Comparison of ENCODE assay signal across 19 cellular contexts in genomic region chr9:86705474-86705873, GRCh38.
"Had no signal": no experiment of that assay in that cellular context is flagged by ENCODE, and none has a peak within 500 bp of the region (broad histone marks: within the 10 kb centered on the region; RNA-seq: fewer than 3 reads in every experiment).

No MANE protein-coding gene starts in this region.

- H3K27ac Mint-ChIP-seq: activated naive CD4-positive, alpha-beta T cell treated with anti-CD3 and anti-CD28 coated beads for 36 hours; activated naive CD8-positive, alpha-beta T cell treated with anti-CD3 and anti-CD28 coated beads, Interleukin-2, amount 50 U/mL, for 24 hours; activated T-helper 17 cell treated with anti-CD3 and anti-CD28 coated beads, Interleukin-2, amount 50 U/mL, for 72 hours; memory B cell; naive thymus-derived CD4-positive, alpha-beta T cell; stimulated activated naive B cell treated with anti-CD40 and anti-IgM and Interleukin-4, amounts not matched to agents 10 μg/mL and 1 μg/mL and 100 μg/mL, for 72 hours had no signal

- H3K27me3 ChIP-seq: hepatocyte, left lung, neutrophil, tibial artery had no signal

- DNase-seq: activated CD4-positive, alpha-beta T cell treated with anti-CD3 and anti-CD28 coated beads, Interleukin-2, amount 50 U/mL, for 4 hours; activated CD4-positive, CD25-positive, alpha-beta regulatory T cell treated with anti-CD3 and anti-CD28 coated beads, Interleukin-2, amount 50 U/mL, for 72 hours; activated naive CD4-positive, alpha-beta T cell treated with anti-CD3 and anti-CD28 coated beads for 36 hours; activated naive CD8-positive, alpha-beta T cell treated with anti-CD3 and anti-CD28 coated beads, Interleukin-2, amount 50 U/mL, for 24 hours; activated T-cell treated with anti-CD3 and anti-CD28 coated beads for 4 hours; caudate nucleus; cortex of kidney; effector memory CD4-positive, alpha-beta T cell; kidney; left lung; mucosa of descending colon; naive thymus-derived CD4-positive, alpha-beta T cell; stimulated activated CD4-positive, alpha-beta T cell treated with anti-CD3 and anti-CD28 coated beads, Interleukin-4, amount 100 ng/mL, for 1 hour; stimulated activated naive B cell treated with anti-CD40 and anti-IgM and Interleukin-4, amounts not matched to agents 10 μg/mL and 1 μg/mL and 100 μg/mL, for 72 hours; tibial artery had no signal

- H3K36me3 ChIP-seq: left lung, neutrophil, tibial artery had no signal

- H3K27ac ChIP-seq: hepatocyte, left lung, neutrophil, tibial artery had no signal

- H3K27me3 Mint-ChIP-seq: activated naive CD8-positive, alpha-beta T cell treated with anti-CD3 and anti-CD28 coated beads, Interleukin-2, amount 50 U/mL, for 24 hours had no signal

- H3K36me3 Mint-ChIP-seq: memory B cell; naive thymus-derived CD4-positive, alpha-beta T cell; stimulated activated naive B cell treated with anti-CD40 and anti-IgM and Interleukin-4, amounts not matched to agents 10 μg/mL and 1 μg/mL and 100 μg/mL, for 72 hours had no signal

- H3K4me1 Mint-ChIP-seq: activated naive CD8-positive, alpha-beta T cell treated with anti-CD3 and anti-CD28 coated beads, Interleukin-2, amount 50 U/mL, for 24 hours; activated T-helper 17 cell treated with anti-CD3 and anti-CD28 coated beads, Interleukin-2, amount 50 U/mL, for 72 hours; memory B cell; naive thymus-derived CD4-positive, alpha-beta T cell; stimulated activated naive B cell treated with anti-CD40 and anti-IgM and Interleukin-4, amounts not matched to agents 10 μg/mL and 1 μg/mL and 100 μg/mL, for 72 hours had no signal

- H3K4me3 Mint-ChIP-seq: activated naive CD4-positive, alpha-beta T cell treated with anti-CD3 and anti-CD28 coated beads for 36 hours; activated naive CD8-positive, alpha-beta T cell treated with anti-CD3 and anti-CD28 coated beads, Interleukin-2, amount 50 U/mL, for 24 hours; activated T-helper 17 cell treated with anti-CD3 and anti-CD28 coated beads, Interleukin-2, amount 50 U/mL, for 72 hours; memory B cell; naive thymus-derived CD4-positive, alpha-beta T cell; stimulated activated naive B cell treated with anti-CD40 and anti-IgM and Interleukin-4, amounts not matched to agents 10 μg/mL and 1 μg/mL and 100 μg/mL, for 72 hours had no signal

- ATAC-seq: activated naive CD8-positive, alpha-beta T cell treated with anti-CD3 and anti-CD28 coated beads, Interleukin-2, amount 50 U/mL, for 24 hours; activated T-helper 17 cell treated with anti-CD3 and anti-CD28 coated beads, Interleukin-2, amount 50 U/mL, for 72 hours; left lung; mucosa of descending colon; naive thymus-derived CD4-positive, alpha-beta T cell; stimulated activated naive B cell treated with anti-CD40 and anti-IgM and Interleukin-4, amounts not matched to agents 10 μg/mL and 1 μg/mL and 100 μg/mL, for 72 hours had no signal

- H3K4me1 ChIP-seq: left lung had no signal

- H3K9me3 ChIP-seq: left lung, mucosa of descending colon, neutrophil, tibial artery had no signal

- H3K4me3 ChIP-seq: hepatocyte, left lung, mucosa of descending colon, tibial artery had no signal

- H3K9me3 Mint-ChIP-seq: activated naive CD4-positive, alpha-beta T cell treated with anti-CD3 and anti-CD28 coated beads for 36 hours; activated naive CD8-positive, alpha-beta T cell treated with anti-CD3 and anti-CD28 coated beads, Interleukin-2, amount 50 U/mL, for 24 hours; activated T-helper 17 cell treated with anti-CD3 and anti-CD28 coated beads, Interleukin-2, amount 50 U/mL, for 72 hours had no signal
